In genomic region chr2:184769686-184770085, GRCh38 we compare ENCODE assay signal across 17 cellular contexts.
A peak's percentile ranks its signal among the peaks of the same experiment; 100 is the strongest.
DNase-seq lines count a peak whose midpoint lies in the region; ATAC-seq and TF ChIP-seq lines count a peak whose summit lies in the region.
"Had no signal": no experiment of that assay in that cellular context is flagged by ENCODE, and none has a peak within 500 bp of the region (broad histone marks: within the 10 kb centered on the region; RNA-seq: fewer than 3 reads in every experiment).

No MANE protein-coding gene starts in this region.

- no peak overlapping the region for H2AK9ac ChIP-seq in IMR-90 (replicated peaks; ENCODE audit: low read depth, low read length, poor library complexity)

- no peak overlapping the region for H3K4me3 Mint-ChIP-seq in neural progenitor cell
- H3K4me3 Mint-ChIP-seq: CD14-positive monocyte; CD4-positive, alpha-beta memory T cell; HFFc6 had no signal

- H4K5ac ChIP-seq in IMR-90 (ENCODE audit: low read depth, low read length) = no peak overlapping the region

- no TSS peak for BruUV-seq in IMR-90 (replicated peaks; lab: Mats Ljungman, UMichigan)

- H3K9me3 ChIP-seq in IMR-90 (ENCODE audit: control insufficient read depth, insufficient read depth, low read length) (no peaks in the 10 kb centered on the region), hepatocyte (ENCODE audit: low read depth) (no peaks in the 10 kb centered on the region), neural progenitor cell (ENCODE audit: low read depth) (no peaks in the 10 kb centered on the region)
- H3K9me3 ChIP-seq: BLaER1 had no signal

- peaks cover 3% of the 10 kb centered on the region for H3K27me3 Mint-ChIP-seq in neural progenitor cell (ENCODE audit: insufficient read depth, low read depth)
- H3K27me3 Mint-ChIP-seq: CD4-positive, alpha-beta memory T cell had no signal

- H3K4me1 ChIP-seq in IMR-90 (ENCODE audit: control insufficient read depth, insufficient read depth, low read length) = no peaks in the 10 kb centered on the region
- H3K4me1 ChIP-seq in hepatocyte (ENCODE audit: insufficient read depth) = no peaks in the 10 kb centered on the region
- peaks cover 11% of the 10 kb centered on the region for H3K4me1 ChIP-seq in neural progenitor cell
- H3K4me1 ChIP-seq: BLaER1 had no signal

- H3K27me3 ChIP-seq in IMR-90 (ENCODE audit: control insufficient read depth, insufficient read depth, low read length) = no peaks in the 10 kb centered on the region
- H3K27me3 ChIP-seq in hepatocyte = no peaks in the 10 kb centered on the region
- no peaks in the 10 kb centered on the region for H3K27me3 ChIP-seq in neural progenitor cell
- H3K27me3 ChIP-seq: BLaER1 had no signal

- H3K4ac ChIP-seq in IMR-90 (ENCODE audit: low read depth, low read length) = no peak overlapping the region

- CTCF ChIA-PET in IMR-90 (lab: Yijun Ruan, JAX) = no interaction called here
- CTCF ChIA-PET in RWPE1 (lab: Yijun Ruan, JAX) = interaction anchor here (0.6 kb wide), 1 partner anchor 127 kb away, joined by 3 read pairs; no protein-coding TSS in a partner anchor

- no peak overlapping the region for H3K14ac ChIP-seq in IMR-90 (replicated peaks; ENCODE audit: low read depth, low read length)

- H2BK20ac ChIP-seq in IMR-90 (ENCODE audit: low read depth, low read length) = no peak overlapping the region

- H3K79me1 ChIP-seq in IMR-90 (ENCODE audit: low read depth in 1 of 2, low read length in 2 of 2) = no peaks in the 10 kb centered on the region

- in situ Hi-C loops in IMR-90 (cut with MboI; ENCODE audit: low sequenced_read_pairs) = no loop called here

- H3K27ac ChIP-seq in IMR-90 (ENCODE audit: insufficient read depth, low read length) (no peak overlapping the region), hepatocyte (no peak overlapping the region), RWPE1 (no peak overlapping the region), neural progenitor cell (no peak overlapping the region)
- H3K27ac ChIP-seq: BLaER1, GM23248 had no signal

- no peak for TF ChIP-seq POLR2A in IMR-90 (IDR thresholded peaks at IDR 0.05; ENCODE audit: low read depth, low read length)

- H3K4me1 Mint-ChIP-seq in neural progenitor cell = peaks cover 3% of the 10 kb centered on the region
- H3K4me1 Mint-ChIP-seq: CD4-positive, alpha-beta memory T cell had no signal

- H3K36me3 ChIP-seq in IMR-90 (ENCODE audit: control insufficient read depth, insufficient read depth, low read length) (no peaks in the 10 kb centered on the region), hepatocyte (replicated peaks; ENCODE audit: insufficient read depth, low read depth) (no peaks in the 10 kb centered on the region), neural progenitor cell (no peaks in the 10 kb centered on the region)
- H3K36me3 ChIP-seq: BLaER1 had no signal

- peak; percentile 37 for ATAC-seq in IMR-90 (ENCODE audit: low read depth)
- ATAC-seq: HCT116 had no signal

- H3K23ac ChIP-seq in IMR-90 (ENCODE audit: low read depth, low read length) = no peak overlapping the region

- TF ChIP-seq RAD21 in IMR-90 (IDR thresholded peaks at IDR 0.05; ENCODE audit: low read length) = no peak

- no peak overlapping the region for H2BK15ac ChIP-seq in IMR-90 (ENCODE audit: low read depth, low read length)

- no peak overlapping the region for H2AFZ ChIP-seq in IMR-90 (replicated peaks; ENCODE audit: low read length, poor library complexity)
- H2AFZ ChIP-seq in hepatocyte = no peak overlapping the region
- no peak overlapping the region for H2AFZ ChIP-seq in neural progenitor cell (replicated peaks)

- H3K4me3 ChIP-seq in IMR-90 (ENCODE audit: insufficient read depth, low read depth, low read length) = no peak overlapping the region
- H3K4me3 ChIP-seq in choroid plexus epithelial cell (ENCODE audit: low read depth, low read length) = no peak overlapping the region
- no peak overlapping the region for H3K4me3 ChIP-seq in hepatocyte
- H3K4me3 ChIP-seq in neural progenitor cell = no peak overlapping the region
- H3K4me3 ChIP-seq: BLaER1, GM23248 had no signal

- dilution Hi-C loops in IMR-90 (cut with HindIII; ENCODE audit: low sequenced_read_pairs, unreplicated experiment) = no loop called here

- H3K56ac ChIP-seq in IMR-90 (ENCODE audit: extremely low read depth, insufficient read depth, low read length) = no peak overlapping the region

- H2BK120ac ChIP-seq in IMR-90 (ENCODE audit: low read depth, low read length) = no peak overlapping the region

- intact Hi-C loops in IMR-90 (cut with micrococcal nuclease) = loop anchor here (10.0 kb wide), 1 partner anchor 115 kb away; no protein-coding TSS in a partner anchor

- no peaks in the 10 kb centered on the region for H3F3A ChIP-seq in neural progenitor cell (ENCODE audit: low read depth)

- H3K79me2 ChIP-seq in hepatocyte = no peaks in the 10 kb centered on the region
- H3K79me2 ChIP-seq in neural progenitor cell (ENCODE audit: low read depth) = no peaks in the 10 kb centered on the region

- peak; percentile 41 for DNase-seq in IMR-90
- DNase-seq in choroid plexus epithelial cell (ENCODE audit: low read depth) = peak; percentile 4
- DNase-seq in hepatocyte (ENCODE audit: low spot score) = no peak
- no peak for DNase-seq in glomerular visceral epithelial cell (ENCODE audit: extremely low spot score)
- no peak for DNase-seq in RWPE1 (ENCODE audit: low spot score)
- no peak for DNase-seq in SIG-M5 (lab: John Stamatoyannopoulos, UW)
- DNase-seq in neural progenitor cell (ENCODE audit: low spot score) = no peak
- DNase-seq: 8988T; CD4-positive, alpha-beta memory T cell; DMS153; DMS79; GDM1; HFFc6 had no signal

- peak overlapping the region; percentile 38 for H2BK5ac ChIP-seq in IMR-90 (ENCODE audit: low read depth, low read length, poor library complexity, severe bottlenecking)

- H3K9me1 ChIP-seq in IMR-90 (ENCODE audit: insufficient read depth, low read length) = no peaks in the 10 kb centered on the region

- H4K91ac ChIP-seq in IMR-90 (ENCODE audit: insufficient read depth, low read depth, low read length) = no peak overlapping the region

- no peaks in the 10 kb centered on the region for H3K36me3 Mint-ChIP-seq in neural progenitor cell
- H3K36me3 Mint-ChIP-seq: CD14-positive monocyte; CD4-positive, alpha-beta memory T cell had no signal

- H3K27ac Mint-ChIP-seq in neural progenitor cell = no peak overlapping the region
- H3K27ac Mint-ChIP-seq: CD14-positive monocyte; CD4-positive, alpha-beta memory T cell; HFFc6 had no signal

- H3K9me3 Mint-ChIP-seq in neural progenitor cell = no peaks in the 10 kb centered on the region
- H3K9me3 Mint-ChIP-seq: CD14-positive monocyte had no signal

- no peaks in the 10 kb centered on the region for H3K9me2 ChIP-seq in hepatocyte (replicated peaks; ENCODE audit: insufficient read depth)

- H2AK5ac ChIP-seq in IMR-90 (ENCODE audit: low read depth, low read length) = no peak overlapping the region

- TF ChIP-seq CTCF in IMR-90 (conservative IDR thresholded peaks at IDR 0.05; ENCODE audit: low read depth, low read length) = no peak
- TF ChIP-seq CTCF in choroid plexus epithelial cell (conservative IDR thresholded peaks at IDR 0.05; ENCODE audit: low read depth, low read length) = no peak
- TF ChIP-seq CTCF in hepatocyte (IDR thresholded peaks at IDR 0.05; ENCODE audit: poor library complexity) = no peak
- no peak for TF ChIP-seq CTCF in RWPE1 (conservative IDR thresholded peaks at IDR 0.05; ENCODE audit: low read depth)
- TF ChIP-seq CTCF in neural progenitor cell (IDR thresholded peaks at IDR 0.05) = no peak

- no peak overlapping the region for H3K18ac ChIP-seq in IMR-90 (ENCODE audit: low read depth, low read length)

- no peak overlapping the region for H3K9ac ChIP-seq in IMR-90 (ENCODE audit: low read depth, low read length)
- H3K9ac ChIP-seq in neural progenitor cell = no peak overlapping the region
- H3K9ac ChIP-seq: BLaER1, GM23248 had no signal

- no peaks in the 10 kb centered on the region for H4K20me1 ChIP-seq in IMR-90 (ENCODE audit: insufficient read depth, low read length)
- H4K20me1 ChIP-seq in hepatocyte (ENCODE audit: insufficient read depth, poor library complexity, severe bottlenecking) = no peaks in the 10 kb centered on the region
- H4K20me1 ChIP-seq in neural progenitor cell (ENCODE audit: low read depth) = no peaks in the 10 kb centered on the region
- H4K20me1 ChIP-seq: BLaER1 had no signal

- no peak overlapping the region for H4K8ac ChIP-seq in IMR-90 (ENCODE audit: low read depth in 2 of 2, low read length in 2 of 2)

- H3K4me2 ChIP-seq in IMR-90 (ENCODE audit: low read depth, low read length) = peak overlapping the region; percentile 36; the same call in 1 of the 2 replicates
- H3K4me2 ChIP-seq in hepatocyte = peak overlapping the region; percentile 1
- no peak overlapping the region for H3K4me2 ChIP-seq in neural progenitor cell
- H3K4me2 ChIP-seq: BLaER1 had no signal

- WGBS in IMR-90 (ENCODE audit: extremely low coverage in 2 of 2, insufficient read length in 1 of 2), 2 experiments = no CpG with 5 or more reads among the region's 1 CpG
- WGBS in hepatocyte (ENCODE audit: low lambda C conversion rate, missing lambda C conversion rate) = 80% methylated on average over 1 of the region's 1 CpG

- POLR2A ChIA-PET in IMR-90 (lab: Charles Lee; ENCODE audit: unreplicated experiment) (no interaction called here), RWPE1 (lab: Yijun Ruan, JAX; ENCODE audit: low non-redundant PET) (no interaction called here)

TF ChIP-seq in IMR-90, 13 proteins besides CTCF, POLR2A, EP300 and RAD21:
- peak; percentile 81 for TF ChIP-seq CEBPB (IDR thresholded peaks at IDR 0.05; ENCODE audit: low read depth, low read length)
- TF ChIP-seq, protein P1, sequence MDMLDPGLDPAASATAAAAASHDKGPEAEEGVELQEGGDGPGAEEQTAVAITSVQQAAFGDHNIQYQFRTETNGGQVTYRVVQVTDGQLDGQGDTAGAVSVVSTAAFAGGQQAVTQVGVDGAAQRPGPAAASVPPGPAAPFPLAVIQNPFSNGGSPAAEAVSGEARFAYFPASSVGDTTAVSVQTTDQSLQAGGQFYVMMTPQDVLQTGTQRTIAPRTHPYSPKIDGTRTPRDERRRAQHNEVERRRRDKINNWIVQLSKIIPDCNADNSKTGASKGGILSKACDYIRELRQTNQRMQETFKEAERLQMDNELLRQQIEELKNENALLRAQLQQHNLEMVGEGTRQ (IDR thresholded peaks at IDR 0.05; ENCODE audit: low read depth, low read length) = no peak

Comparison
In these comparisons a context has a peak if more than half of its experiments do, and no peak if none do; other contexts are left out.
1. DNase-seq: peak in IMR-90 (single experiment) and choroid plexus epithelial cell (single experiment); none in hepatocyte (single experiment), glomerular visceral epithelial cell (single experiment), RWPE1 (single experiment), SIG-M5 (single experiment) and neural progenitor cell (single experiment).